In genomic region chr11:33735426-33736147, GRCh38 we compare ENCODE assay signal across 9 cellular contexts. TPM values are rescaled to one million over a fixed set of nuclear protein-coding genes. Genes with fewer than 3 reads are reported as not detected.
DNase-seq lines count a peak whose midpoint lies in the region; ATAC-seq and TF ChIP-seq lines count a peak whose summit lies in the region.
"Had no signal": no experiment of that assay in that cellular context is flagged by ENCODE, and none has a peak within 500 bp of the region (broad histone marks: within the 10 kb centered on the region; RNA-seq: fewer than 3 reads in every experiment).

No MANE protein-coding gene starts in this region.

- H3K27me3 ChIP-seq in HUES64 (ENCODE audit: insufficient read depth, low read length), result peaks cover 15% of the 10 kb centered on the region
- H3K27me3 ChIP-seq in right lobe of liver, result no peaks in the 10 kb centered on the region

- H3K4me1 ChIP-seq in HUES64 (ENCODE audit: insufficient read depth, low read length), result peaks cover 8% of the 10 kb centered on the region
- peaks cover 0 to 33% (median 4%) of the 10 kb centered on the region in 4 donors for H3K4me1 ChIP-seq in right lobe of liver

- ATAC-seq in GM21515 (IDR thresholded peaks at IDR 0.05; ENCODE audit: unreplicated experiment), result peak; percentile 49
- ATAC-seq in right lobe of liver, result peak; percentile 8 to 39 (median 24)

- H3K36me3 ChIP-seq in HUES64 (ENCODE audit: insufficient read depth, low read length) (0 out of 2 replicates have a peak, but pooled peaks cover 3% of the 10 kb centered on the region), right lobe of liver (peaks cover 0 to 1% (median 0%) of the 10 kb centered on the region in 4 donors)

- DNase-seq in ELF-1 (ENCODE audit: low read depth, low spot score) (peak; percentile 25), T-helper 2 cell (peak in 4 of 5 experiments; percentile 10 to 70 (median 32)), chondrocyte (ENCODE audit: low spot score) (no peak), right lobe of liver (peak; percentile 41 to 67 (median 62)), DMS153 treated with DMSO at 0.1 percent for 48 hours (lab: John Stamatoyannopoulos, UW; ENCODE audit: unreplicated experiment) (no peak)
- DNase-seq in stimulated activated naive CD4-positive, alpha-beta T cell (lab: John Stamatoyannopoulos, UW), result peak; percentile 18 to 61 (median 37)

- H3K9me3 ChIP-seq in HUES64 (ENCODE audit: insufficient read depth, low read depth, low read length) (no peaks in the 10 kb centered on the region), right lobe of liver (no peaks in the 10 kb centered on the region)

- H3K4me1 Mint-ChIP-seq in chondrocyte (ENCODE audit: low read depth), result peaks cover 54% of the 10 kb centered on the region

- H3K9me3 Mint-ChIP-seq in chondrocyte (ENCODE audit: low read depth), result no peaks in the 10 kb centered on the region

- peak overlapping the region; percentile 97 for H3K27ac Mint-ChIP-seq in chondrocyte (ENCODE audit: unreplicated experiment)

- no peak for TF ChIP-seq POLR2A in right lobe of liver (IDR thresholded peaks at IDR 0.05)

- H3K27ac ChIP-seq in HUES64 (ENCODE audit: low read depth, low read length) (peak overlapping the region; percentile 31; the same call in 1 of the 2 replicates), right lobe of liver (peak overlapping the region; percentile 93 to 99 (median 94))

- peak; percentile 36 for TF ChIP-seq CTCF in chondrocyte (IDR thresholded peaks at IDR 0.05)
- no peak for TF ChIP-seq CTCF in right lobe of liver (IDR thresholded peaks at IDR 0.05)

- peak overlapping the region; percentile 69 for H3K4me3 ChIP-seq in HUES64 (ENCODE audit: low read length)
- peak overlapping the region; percentile 87 to 92 (median 90) for H3K4me3 ChIP-seq in right lobe of liver

- intact Hi-C loops in right lobe of liver (cut with DNase I), result no loop called here

- H3K9ac ChIP-seq in HUES64 (ENCODE audit: low read depth, low read length), result peak overlapping the region; percentile 67

- peak overlapping the region; percentile 89 for H3K4me3 Mint-ChIP-seq in chondrocyte (ENCODE audit: unreplicated experiment)

- peaks cover 4% of the 10 kb centered on the region for H3K36me3 Mint-ChIP-seq in chondrocyte (ENCODE audit: low read depth)

- no peaks in the 10 kb centered on the region for H3K27me3 Mint-ChIP-seq in chondrocyte (ENCODE audit: low read depth)

- 3% methylated on average over 50 of the region's 50 CpGs for WGBS in HUES64
- WGBS in right lobe of liver (ENCODE audit: insufficient coverage, low coverage, low lambda C conversion rate, missing lambda C conversion rate), result 3% methylated on average over 40 of the region's 50 CpGs

RNA-seq across cellular contexts. Expression of gene CD59, which starts 0.6 kb away (rescaled TPM):
- polyA plus RNA-seq in HUES64 (2013, experiment 1 of 2), result 47.2 TPM
- polyA plus RNA-seq in HUES64 (2013, experiment 2 of 2), result 54.4 TPM
- total RNA-seq in chondrocyte, result 579 to 718 TPM (median 705 TPM) in 3 replicates
- total RNA-seq in right lobe of liver, result 100 to 1,000 TPM; 145 to 314 (median 197) TPM

RNA-seq across cellular contexts. Expression of gene C11orf91, which starts 35.0 kb away (rescaled TPM):
- not detected for polyA plus RNA-seq in HUES64 (2013, experiment 1 of 2)
- not detected for polyA plus RNA-seq in HUES64 (2013, experiment 2 of 2)
- 0.50 TPM in 1 of 3 replicates, not detected in the others for total RNA-seq in chondrocyte
- total RNA-seq in right lobe of liver, result not detected
- total RNA-seq: activated CD8-positive, alpha-beta memory T cell treated with anti-CD3 and anti-CD28 coated beads for 36 hours had no signal

RNA-seq across cellular contexts. Expression of gene FBXO3, which starts 38.7 kb away (rescaled TPM):
- polyA plus RNA-seq in HUES64 (2013, experiment 1 of 2), result 20.2 TPM
- 20.6 TPM for polyA plus RNA-seq in HUES64 (2013, experiment 2 of 2)
- total RNA-seq in chondrocyte (18.0 to 32.1 TPM (median 22.0 TPM) in 3 replicates), right lobe of liver (10 to 100 TPM; 18.3 to 28.7 (median 20.8) TPM)

Comparison
In these comparisons a context has a peak if more than half of its experiments do, and no peak if none do; other contexts are left out.
1. DNase-seq: peak in ELF-1 (single experiment), T-helper 2 cell (4 of 5), right lobe of liver (3 of 3) and stimulated activated naive CD4-positive, alpha-beta T cell (6 of 6); none in chondrocyte (single experiment) and DMS153 treated with DMSO at 0.1 percent for 48 hours (single experiment).